9 cellular contexts compared by ENCODE assay signal in the genomic region with DNA sequence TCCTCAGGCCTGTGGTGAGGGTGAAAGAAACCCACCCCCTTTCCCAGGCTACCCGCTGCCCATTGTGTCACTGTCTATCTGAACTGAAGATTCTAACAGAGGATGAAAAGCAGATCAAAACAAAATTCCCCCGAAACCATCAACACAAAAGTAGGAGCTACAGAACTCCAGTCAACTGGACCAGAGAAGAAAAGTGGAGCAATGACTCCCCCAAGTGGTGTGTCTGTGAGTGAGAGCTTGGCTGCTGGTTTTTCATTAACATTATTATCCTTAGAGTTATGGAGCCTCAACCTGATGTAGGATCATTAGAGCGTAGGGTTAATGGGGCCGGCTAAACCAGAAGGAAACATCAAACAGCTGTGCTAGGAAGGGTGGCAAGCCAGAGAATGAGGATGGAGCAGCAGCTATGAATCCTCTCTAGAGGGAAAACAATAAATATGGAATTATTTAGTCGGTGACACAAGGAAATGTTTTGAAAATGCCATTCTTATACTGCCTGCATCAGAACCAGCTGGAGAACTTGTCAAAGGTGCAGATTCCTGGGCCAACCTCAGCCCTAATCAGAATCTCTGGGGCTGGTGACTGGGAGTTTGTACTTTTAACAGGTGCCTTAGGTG. TPM values are rescaled to one million over a fixed set of nuclear protein-coding genes. Genes with fewer than 3 reads are reported as not detected.
DNase-seq lines count a peak whose midpoint lies in the region; ATAC-seq, FAIRE-seq and TF ChIP-seq lines count a peak whose summit lies in the region.
"Had no signal": no experiment of that assay in that cellular context is flagged by ENCODE, and none has a peak within 500 bp of the region (broad histone marks: within the 10 kb centered on the region; RNA-seq: fewer than 3 reads in every experiment).

No MANE protein-coding gene starts in this region.

- no peak for ATAC-seq in GM21526 (IDR thresholded peaks at IDR 0.05; ENCODE audit: low FRiP score, unreplicated experiment)

- H3K4me2 ChIP-seq in H1 (ENCODE audit: insufficient read depth in 1 of 2, low read depth in 2 of 2, low read length in 2 of 2) = no peak overlapping the region
- H3K4me2 ChIP-seq in mesendoderm (ENCODE audit: low read length) = no peak overlapping the region

- no peaks in the 10 kb centered on the region for H4K20me1 ChIP-seq in H1 (replicated peaks in 1 of 2; ENCODE audit: control insufficient read depth in 1 of 2, insufficient read depth in 2 of 2, low read length in 2 of 2)

- no peaks in the 10 kb centered on the region for H3K4me1 ChIP-seq in H1 (replicated peaks in 1 of 4; ENCODE audit: control insufficient read depth in 3 of 4, insufficient read depth in 4 of 4, low read length in 3 of 4)
- no peaks in the 10 kb centered on the region for H3K4me1 ChIP-seq in mesendoderm (ENCODE audit: control insufficient read depth, low read depth, low read length)

- H2BK5ac ChIP-seq in H1 (ENCODE audit: low read depth, low read length) = no peak overlapping the region
- no peak overlapping the region for H2BK5ac ChIP-seq in mesendoderm (ENCODE audit: low read length)

- no peak overlapping the region for H4K8ac ChIP-seq in H1 (ENCODE audit: extremely low read depth, insufficient read depth, low read length)
- no peak overlapping the region for H4K8ac ChIP-seq in mesendoderm (ENCODE audit: low read depth, low read length)

- TF ChIP-seq CTCF in AG09319 (IDR thresholded peaks at IDR 0.05; ENCODE audit: low read depth, low read length) (peak; percentile 77), H1 (IDR thresholded peaks at IDR 0.05; ENCODE audit: control extremely low read depth in 1 of 3, insufficient read depth in 1 of 3, low read depth in 1 of 3, low read length in 3 of 3) (peak in 2 of 3 experiments; percentile 73 to 80; a peak in 3 of 4 replicates)

- H2AK5ac ChIP-seq in H1 (ENCODE audit: low read depth, low read length) = no peak overlapping the region
- no peak overlapping the region for H2AK5ac ChIP-seq in mesendoderm (ENCODE audit: low read length)

- no peak overlapping the region for H2AFZ ChIP-seq in H1 (ENCODE audit: low read length)

- no peak overlapping the region for H4K91ac ChIP-seq in H1 (replicated peaks; ENCODE audit: insufficient read length, low read length)

- H3K23ac ChIP-seq in H1 (ENCODE audit: insufficient read length) (no peak overlapping the region), mesendoderm (ENCODE audit: low read length) (no peak overlapping the region)

- no peaks in the 10 kb centered on the region for H3K36me3 ChIP-seq in H7 (replicated peaks; ENCODE audit: control insufficient read depth, insufficient read depth, low read length)
- H3K36me3 ChIP-seq in H1 (ENCODE audit: control insufficient read depth in 2 of 4, insufficient read depth in 4 of 4, low read length in 3 of 4) = no peaks in the 10 kb centered on the region
- H3K36me3 ChIP-seq in mesendoderm (ENCODE audit: control insufficient read depth, insufficient read depth, low read length) = no peaks in the 10 kb centered on the region

- H2BK12ac ChIP-seq in H1 (ENCODE audit: low read depth, low read length) = no peak overlapping the region

- DNase-seq in AG09319 (ENCODE audit: extremely low read depth, low read depth) (peak; percentile 38), H7 (peak; percentile 69), NCI-H82 treated with DMSO at 0.1 percent for 48 hours (lab: John Stamatoyannopoulos, UW; ENCODE audit: unreplicated experiment) (peak; percentile 45), H1 (ENCODE audit: low read depth in 1 of 2, low spot score in 2 of 2) (peak in 1 of 2 experiments; percentile 65), mesendoderm (peak; percentile 61), T-helper 2 cell (no peak), GM12891 (ENCODE audit: insufficient read length, low spot score) (no peak)

- FAIRE-seq in H1 (lab: Jason Lieb, UNC) = no peak
- FAIRE-seq in GM12891 (lab: Jason Lieb, UNC) = no peak
- FAIRE-seq: endometrium had no signal

- no peaks in the 10 kb centered on the region for H3K9me3 ChIP-seq in H1 (ENCODE audit: insufficient read depth in 2 of 2, low read depth in 1 of 2, low read length in 1 of 2)

- no peak overlapping the region for H2BK20ac ChIP-seq in H1 (ENCODE audit: low read length)

- H3K79me1 ChIP-seq in H1 (ENCODE audit: low read depth, low read length) = no peaks in the 10 kb centered on the region
- no peaks in the 10 kb centered on the region for H3K79me1 ChIP-seq in mesendoderm (ENCODE audit: low read length)

- H4K5ac ChIP-seq in H1 (ENCODE audit: insufficient read length, low read depth, low read length) = no peak overlapping the region
- no peak overlapping the region for H4K5ac ChIP-seq in mesendoderm (ENCODE audit: low read length)

- H3K79me2 ChIP-seq in H1 (ENCODE audit: control insufficient read depth in 1 of 2, insufficient read depth in 2 of 2, low read length in 2 of 2) = no peaks in the 10 kb centered on the region
- no peaks in the 10 kb centered on the region for H3K79me2 ChIP-seq in mesendoderm (ENCODE audit: control insufficient read depth, insufficient read depth, low read length)

- CTCF ChIA-PET in H1 (lab: Charles Lee; ENCODE audit: partially characterized antibody) = interaction anchor here (0.6 to 3.6 kb wide), 33 partner anchors 9 to 1122 kb away, joined by 3 to 20 read pairs (median 4); no protein-coding TSS in a partner anchor

- no peak overlapping the region for H3K18ac ChIP-seq in H1 (ENCODE audit: extremely low read depth, low read length)
- H3K18ac ChIP-seq in mesendoderm (ENCODE audit: low read length) = no peak overlapping the region

- H3K27me3 ChIP-seq in H7 (ENCODE audit: control insufficient read depth, insufficient read depth, low read length) = no peaks in the 10 kb centered on the region
- H3K27me3 ChIP-seq in H1 (replicated peaks in 1 of 4; ENCODE audit: control insufficient read depth in 3 of 4, extremely low read depth in 1 of 4, insufficient read depth in 3 of 4, low read length in 3 of 4) = no peaks in the 10 kb centered on the region
- H3K27me3 ChIP-seq in mesendoderm (ENCODE audit: insufficient read depth, low read length, poor library complexity) = no peaks in the 10 kb centered on the region

- TF ChIP-seq RAD21 in H1 (IDR thresholded peaks at IDR 0.05 in 1 of 2, conservative IDR thresholded peaks at IDR 0.05 in 1 of 2; ENCODE audit: low read depth in 2 of 2, low read length in 2 of 2) = peak; percentile 87 to 96

- H3K4ac ChIP-seq in H1 (replicated peaks; ENCODE audit: insufficient read length, low read depth, low read length) (no peak overlapping the region), mesendoderm (ENCODE audit: low read depth, low read length) (no peak overlapping the region)

- H3K4me3 ChIP-seq in H7 (ENCODE audit: insufficient read depth, low read depth, low read length) = no peak overlapping the region
- H3K4me3 ChIP-seq in H1 (ENCODE audit: extremely low read depth in 1 of 4, insufficient read depth in 2 of 4, low read depth in 3 of 4, low read length in 4 of 4) = no peak overlapping the region
- H3K4me3 ChIP-seq in mesendoderm (ENCODE audit: low read length) = no peak overlapping the region

- H3K23me2 ChIP-seq in H1 (ENCODE audit: low read depth, low read length) = no peaks in the 10 kb centered on the region

- 58% methylated on average over 5 of the region's 5 CpGs; no CpG with 5 or more reads in 1 of the 2 experiments for WGBS in H1 (ENCODE audit: extremely low coverage in 1 of 2, insufficient coverage in 1 of 2, insufficient read length in 1 of 2, insufficient replicate concordance in 2 of 2, low coverage in 1 of 2, low lambda C conversion rate in 2 of 2, missing lambda C conversion rate in 1 of 2), 2 experiments
- WGBS in mesendoderm (ENCODE audit: extremely low coverage, insufficient coverage, low lambda C conversion rate) = no CpG with 5 or more reads among the region's 5 CpGs

- TF ChIP-seq EP300 in H1 (IDR thresholded peaks at IDR 0.05; ENCODE audit: borderline replicate concordance in 1 of 2, low read depth in 2 of 2, low read length in 2 of 2) = no peak

- no peak overlapping the region for H3K9ac ChIP-seq in H1 (replicated peaks in 1 of 4; ENCODE audit: extremely low read depth in 1 of 4, low read depth in 3 of 4, low read length in 3 of 4)
- no peak overlapping the region for H3K9ac ChIP-seq in mesendoderm (ENCODE audit: low read length)

- no peak overlapping the region for H3K27ac ChIP-seq in H1 (ENCODE audit: low read depth, low read length)
- no peak overlapping the region for H3K27ac ChIP-seq in mesendoderm (ENCODE audit: low read depth, low read length)

- no peak overlapping the region for H2BK120ac ChIP-seq in H1 (replicated peaks; ENCODE audit: low read depth, low read length)
- no peak overlapping the region for H2BK120ac ChIP-seq in mesendoderm (ENCODE audit: low read depth, low read length)

- no peak overlapping the region for H3K14ac ChIP-seq in H1 (ENCODE audit: insufficient read length)

- H2BK15ac ChIP-seq in H1 (ENCODE audit: low read length) (no peak overlapping the region), mesendoderm (replicated peaks; ENCODE audit: low read depth) (no peak overlapping the region)

- POLR2A ChIA-PET in H1 (lab: Charles Lee; ENCODE audit: partially characterized antibody) = interaction anchor here (0.9 kb wide), 1 partner anchor 131 kb away, joined by 3 read pairs; no protein-coding TSS in a partner anchor

- H3K56ac ChIP-seq in H1 (replicated peaks; ENCODE audit: insufficient read length, low read depth, low read length) (no peak overlapping the region), mesendoderm (ENCODE audit: low read length) (no peak overlapping the region)

- no peak for TF ChIP-seq POLR2A in H1 (IDR thresholded peaks at IDR 0.05; ENCODE audit: control extremely low read depth in 1 of 2, low read depth in 2 of 2, low read length in 2 of 2)
- TF ChIP-seq POLR2A in GM12891 (IDR thresholded peaks at IDR 0.05; ENCODE audit: low read depth, low read length) = no peak

TF ChIP-seq in GM12891, 5 proteins besides CTCF, POLR2A, EP300 and RAD21 (continues in another document):
- no peak for TF ChIP-seq TAF1 (IDR thresholded peaks at IDR 0.05; ENCODE audit: low read depth, low read length)
- no peak for TF ChIP-seq POU2F2 (IDR thresholded peaks at IDR 0.05; ENCODE audit: low read depth, low read length)
- no peak for TF ChIP-seq POLR2AphosphoS5 (IDR thresholded peaks at IDR 0.05; ENCODE audit: low read depth, low read length)
- no peak for TF ChIP-seq SPI1 (IDR thresholded peaks at IDR 0.05; ENCODE audit: low read depth, low read length)

RNA-seq across cellular contexts. Expression of a gene that starts 38.3 kb away (rescaled TPM):
- total RNA-seq in H7 (2014; rRNA removed; shearing (Covaris generic)) = 108 and 120 TPM in 2 replicates
- 189 and 195 TPM in 2 replicates for total RNA-seq in H1 (2021; fragmentation: NEBNext Ultra II Directional; extraction: Animal tissue kit (Norgen Biotek cat#: 25700))
- 215 and 273 TPM in 2 replicates for polyA plus RNA-seq in H1 (2011; rRNA removed)
- 257 TPM for polyA plus RNA-seq in H1 (2011; cell fraction: cytosol; rRNA removed)
- polyA plus RNA-seq in H1 (2011; cell fraction: nucleus; rRNA removed) = 214 TPM
- 196 to 244 TPM (median 233 TPM) in 4 replicates for polyA plus RNA-seq in H1 (2012, experiment 1 of 2)
- polyA plus RNA-seq in H1 (2012, experiment 2 of 2) = 315 TPM
- polyA plus RNA-seq in H1 (2013, experiment 1 of 2) = 142 TPM
- 141 TPM for polyA plus RNA-seq in H1 (2013, experiment 2 of 2)
- 152 and 157 TPM in 2 replicates for polyA minus RNA-seq in H1 (2011; rRNA and poly(A)+ RNA removed)
- polyA minus RNA-seq in H1 (2011; cell fraction: cytosol; rRNA and poly(A)+ RNA removed) = 57.9 TPM
- 85.7 TPM for polyA minus RNA-seq in H1 (2011; cell fraction: nucleus; rRNA and poly(A)+ RNA removed)
- polyA plus RNA-seq in mesendoderm (2013, experiment 1 of 2) = 132 TPM
- 136 TPM for polyA plus RNA-seq in mesendoderm (2013, experiment 2 of 2)
- polyA plus RNA-seq in GM12891 (2012; ENCODE audit: low read depth, missing spikeins) = 82.2 TPM

Comparison
In these comparisons a context has a peak if more than half of its experiments do, and no peak if none do; other contexts are left out.
1. DNase-seq: peak in AG09319 (single experiment), H7 (single experiment), NCI-H82 treated with DMSO at 0.1 percent for 48 hours (single experiment) and mesendoderm (single experiment); none in T-helper 2 cell (0 of 5) and GM12891 (single experiment).